1 cellular context compared by ENCODE assay signal in genomic region chr2:119424284-119425118, GRCh38.
TF ChIP-seq lines count a peak whose summit lies in the region.

No MANE protein-coding gene starts in this region.

TF ChIP-seq in HepG2, 621 proteins besides CTCF, POLR2A, EP300 and RAD21 (continued from another document and continues in another):
- TF ChIP-seq, protein P1, sequence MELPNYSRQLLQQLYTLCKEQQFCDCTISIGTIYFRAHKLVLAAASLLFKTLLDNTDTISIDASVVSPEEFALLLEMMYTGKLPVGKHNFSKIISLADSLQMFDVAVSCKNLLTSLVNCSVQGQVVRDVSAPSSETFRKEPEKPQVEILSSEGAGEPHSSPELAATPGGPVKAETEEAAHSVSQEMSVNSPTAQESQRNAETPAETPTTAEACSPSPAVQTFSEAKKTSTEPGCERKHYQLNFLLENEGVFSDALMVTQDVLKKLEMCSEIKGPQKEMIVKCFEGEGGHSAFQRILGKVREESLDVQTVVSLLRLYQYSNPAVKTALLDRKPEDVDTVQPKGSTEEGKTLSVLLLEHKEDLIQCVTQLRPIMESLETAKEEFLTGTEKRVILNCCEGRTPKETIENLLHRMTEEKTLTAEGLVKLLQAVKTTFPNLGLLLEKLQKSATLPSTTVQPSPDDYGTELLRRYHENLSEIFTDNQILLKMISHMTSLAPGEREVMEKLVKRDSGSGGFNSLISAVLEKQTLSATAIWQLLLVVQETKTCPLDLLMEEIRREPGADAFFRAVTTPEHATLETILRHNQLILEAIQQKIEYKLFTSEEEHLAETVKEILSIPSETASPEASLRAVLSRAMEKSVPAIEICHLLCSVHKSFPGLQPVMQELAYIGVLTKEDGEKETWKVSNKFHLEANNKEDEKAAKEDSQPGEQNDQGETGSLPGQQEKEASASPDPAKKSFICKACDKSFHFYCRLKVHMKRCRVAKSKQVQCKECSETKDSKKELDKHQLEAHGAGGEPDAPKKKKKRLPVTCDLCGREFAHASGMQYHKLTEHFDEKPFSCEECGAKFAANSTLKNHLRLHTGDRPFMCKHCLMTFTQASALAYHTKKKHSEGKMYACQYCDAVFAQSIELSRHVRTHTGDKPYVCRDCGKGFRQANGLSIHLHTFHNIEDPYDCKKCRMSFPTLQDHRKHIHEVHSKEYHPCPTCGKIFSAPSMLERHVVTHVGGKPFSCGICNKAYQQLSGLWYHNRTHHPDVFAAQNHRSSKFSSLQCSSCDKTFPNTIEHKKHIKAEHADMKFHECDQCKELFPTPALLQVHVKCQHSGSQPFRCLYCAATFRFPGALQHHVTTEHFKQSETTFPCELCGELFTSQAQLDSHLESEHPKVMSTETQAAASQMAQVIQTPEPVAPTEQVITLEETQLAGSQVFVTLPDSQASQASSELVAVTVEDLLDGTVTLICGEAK (IDR thresholded peaks at IDR 0.05) = no peak
- TF ChIP-seq, protein P1 (CRISPR knock-in tag; IDR thresholded peaks at IDR 0.05) = peak; percentile 34; the same call in 1 of the 2 replicates
- TF ChIP-seq ZNF704 (CRISPR knock-in tag; IDR thresholded peaks at IDR 0.05; ENCODE audit: borderline replicate concordance) = no peak
- TF ChIP-seq U2AF1 (optimal IDR thresholded peaks at IDR 0.05; ENCODE audit: low read depth, low read length) = no peak
- TF ChIP-seq ZNF251 (CRISPR knock-in tag; IDR thresholded peaks at IDR 0.05) = no peak
- no peak for TF ChIP-seq MEIS1 (CRISPR knock-in tag; IDR thresholded peaks at IDR 0.05; ENCODE audit: borderline replicate concordance)
- TF ChIP-seq LRRFIP1 (CRISPR knock-in tag; conservative IDR thresholded peaks at IDR 0.05) = no peak
- no peak for TF ChIP-seq ZNF562 (CRISPR knock-in tag; IDR thresholded peaks at IDR 0.05; ENCODE audit: borderline replicate concordance)
- no peak for TF ChIP-seq RFXANK (CRISPR knock-in tag; IDR thresholded peaks at IDR 0.05)
- TF ChIP-seq KDM6A (CRISPR knock-in tag; IDR thresholded peaks at IDR 0.05; ENCODE audit: low read depth) = no peak
- TF ChIP-seq MNT (IDR thresholded peaks at IDR 0.05) = no peak
- TF ChIP-seq ZBTB3 (CRISPR knock-in tag; IDR thresholded peaks at IDR 0.05; ENCODE audit: borderline replicate concordance, low read depth) = no peak
- no peak for TF ChIP-seq NONO (IDR thresholded peaks at IDR 0.05)
- TF ChIP-seq NONO (CRISPR knock-in tag; conservative IDR thresholded peaks at IDR 0.05) = no peak
- no peak for TF ChIP-seq ZNF530 (CRISPR knock-in tag; IDR thresholded peaks at IDR 0.05; ENCODE audit: low read depth)
- 0 out of 2 replicates have a peak, but pooled peaks have one; percentile 48 for TF ChIP-seq BRD4 (CRISPR knock-in tag; IDR thresholded peaks at IDR 0.05)
- no peak for TF ChIP-seq ATF7-NPFF (CRISPR knock-in tag; IDR thresholded peaks at IDR 0.05; ENCODE audit: low read depth)
- TF ChIP-seq, protein P2, sequence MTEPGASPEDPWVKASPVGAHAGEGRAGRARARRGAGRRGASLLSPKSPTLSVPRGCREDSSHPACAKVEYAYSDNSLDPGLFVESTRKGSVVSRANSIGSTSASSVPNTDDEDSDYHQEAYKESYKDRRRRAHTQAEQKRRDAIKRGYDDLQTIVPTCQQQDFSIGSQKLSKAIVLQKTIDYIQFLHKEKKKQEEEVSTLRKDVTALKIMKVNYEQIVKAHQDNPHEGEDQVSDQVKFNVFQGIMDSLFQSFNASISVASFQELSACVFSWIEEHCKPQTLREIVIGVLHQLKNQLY (CRISPR knock-in tag; IDR thresholded peaks at IDR 0.05) = no peak
- TF ChIP-seq SP140L (CRISPR knock-in tag; IDR thresholded peaks at IDR 0.05; ENCODE audit: borderline replicate concordance) = no peak
- 0 out of 2 replicates have a peak, but pooled peaks have one; percentile 19 for TF ChIP-seq ZBTB1 (CRISPR knock-in tag; IDR thresholded peaks at IDR 0.05; ENCODE audit: borderline replicate concordance)
- TF ChIP-seq ZNF33A (CRISPR knock-in tag; IDR thresholded peaks at IDR 0.05; ENCODE audit: borderline replicate concordance) = no peak
- TF ChIP-seq NFATC3 (CRISPR knock-in tag; IDR thresholded peaks at IDR 0.05) = no peak
- TF ChIP-seq, protein P3, sequence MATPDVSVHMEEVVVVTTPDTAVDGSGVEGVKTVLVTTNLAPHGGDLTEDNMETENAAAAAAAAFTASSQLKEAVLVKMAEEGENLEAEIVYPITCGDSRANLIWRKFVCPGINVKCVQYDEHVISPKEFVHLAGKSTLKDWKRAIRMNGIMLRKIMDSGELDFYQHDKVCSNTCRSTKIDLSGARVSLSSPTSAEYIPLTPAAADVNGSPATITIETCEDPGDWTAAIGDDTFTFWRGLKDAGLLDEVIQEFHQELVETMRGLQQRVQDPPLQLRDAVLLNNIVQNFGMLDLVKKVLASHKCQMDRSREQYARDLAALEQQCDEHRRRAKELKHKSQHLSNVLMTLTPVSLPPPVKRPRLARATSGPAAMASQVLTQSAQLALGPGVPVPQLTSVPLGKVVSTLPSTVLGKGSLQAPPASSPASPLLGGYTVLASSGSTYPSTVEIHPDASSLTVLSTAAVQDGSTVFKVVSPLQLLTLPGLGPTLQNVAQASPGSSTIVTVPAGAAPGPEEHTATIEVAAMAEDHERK (CRISPR knock-in tag; IDR thresholded peaks at IDR 0.05; ENCODE audit: low read depth) = no peak
- TF ChIP-seq TEAD3 (CRISPR knock-in tag; optimal IDR thresholded peaks at IDR 0.05; ENCODE audit: borderline replicate concordance) = peak; percentile 21
- no peak for TF ChIP-seq PLSCR1 (CRISPR knock-in tag; IDR thresholded peaks at IDR 0.05; ENCODE audit: borderline replicate concordance)
- TF ChIP-seq ZSCAN20 (CRISPR knock-in tag; IDR thresholded peaks at IDR 0.05; ENCODE audit: borderline replicate concordance) = no peak
- no peak for TF ChIP-seq MXD3 (CRISPR knock-in tag; IDR thresholded peaks at IDR 0.05)
- TF ChIP-seq, protein P4, sequence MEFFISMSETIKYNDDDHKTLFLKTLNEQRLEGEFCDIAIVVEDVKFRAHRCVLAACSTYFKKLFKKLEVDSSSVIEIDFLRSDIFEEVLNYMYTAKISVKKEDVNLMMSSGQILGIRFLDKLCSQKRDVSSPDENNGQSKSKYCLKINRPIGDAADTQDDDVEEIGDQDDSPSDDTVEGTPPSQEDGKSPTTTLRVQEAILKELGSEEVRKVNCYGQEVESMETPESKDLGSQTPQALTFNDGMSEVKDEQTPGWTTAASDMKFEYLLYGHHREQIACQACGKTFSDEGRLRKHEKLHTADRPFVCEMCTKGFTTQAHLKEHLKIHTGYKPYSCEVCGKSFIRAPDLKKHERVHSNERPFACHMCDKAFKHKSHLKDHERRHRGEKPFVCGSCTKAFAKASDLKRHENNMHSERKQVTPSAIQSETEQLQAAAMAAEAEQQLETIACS (CRISPR knock-in tag; IDR thresholded peaks at IDR 0.05) = no peak
- no peak for TF ChIP-seq RARG (CRISPR knock-in tag; IDR thresholded peaks at IDR 0.05; ENCODE audit: low read depth)
- TF ChIP-seq ZBTB37 (CRISPR knock-in tag; IDR thresholded peaks at IDR 0.05) = no peak
- TF ChIP-seq ETV5 (CRISPR knock-in tag; IDR thresholded peaks at IDR 0.05; ENCODE audit: borderline replicate concordance) = no peak
